ENCODE assay signal across 8 cellular contexts in the genomic region with DNA sequence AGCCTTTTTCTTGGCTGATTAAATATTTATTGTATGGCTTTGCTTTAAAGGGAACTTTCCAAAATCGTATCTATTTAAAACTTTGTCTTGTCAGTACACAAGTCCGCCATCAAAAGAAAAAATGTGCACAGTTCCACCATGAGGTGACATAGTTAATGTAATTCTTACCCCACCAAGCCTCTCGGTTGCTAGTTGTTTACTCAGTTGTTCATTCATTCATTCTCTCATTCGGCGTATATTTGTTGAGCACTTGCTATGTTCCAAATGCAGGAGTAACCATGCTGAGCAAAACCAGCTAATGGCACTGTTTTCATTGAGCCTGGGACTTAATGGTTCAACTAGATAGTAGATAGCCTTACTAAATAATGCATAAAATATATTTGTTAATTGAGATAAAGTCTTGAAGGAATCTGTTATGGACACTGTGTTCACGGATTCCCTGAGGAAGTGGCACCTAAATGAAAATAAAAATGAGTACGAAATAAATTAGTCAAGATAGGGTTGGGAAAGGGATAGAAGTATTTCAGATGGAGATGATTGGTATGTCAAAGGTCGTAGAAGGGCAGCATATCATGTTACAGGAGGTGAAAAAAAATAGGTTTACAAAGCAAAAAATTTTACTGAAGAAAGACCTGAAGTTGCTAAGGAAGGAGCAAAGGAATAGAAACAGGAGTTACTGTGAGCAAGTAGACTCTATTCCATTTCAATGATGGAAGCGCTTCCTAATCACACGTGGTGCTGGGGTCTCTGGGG. TPM values are rescaled to one million over a fixed set of nuclear protein-coding genes. Genes with fewer than 3 reads are reported as not detected.
DNase-seq lines count a peak whose midpoint lies in the region; ATAC-seq and TF ChIP-seq lines count a peak whose summit lies in the region.

No MANE protein-coding gene starts in this region.

- DNase-seq in H7: no peak
- DNase-seq in T-helper 17 cell: no peak
- DNase-seq in foreskin keratinocyte: no peak
- DNase-seq in activated gamma-delta T cell treated with Interleukin-2 at 50 U/mL for 16 hours: no peak
- DNase-seq in AG20443 (ENCODE audit: low spot score): no peak

- H3K36me3 ChIP-seq in H7 (replicated peaks; ENCODE audit: control insufficient read depth, insufficient read depth, low read length): no peaks in the 10 kb centered on the region
- no peaks in the 10 kb centered on the region for H3K36me3 ChIP-seq in skeletal muscle tissue (ENCODE audit: control insufficient read depth in 3 of 3, insufficient read depth in 3 of 3, low read length in 3 of 3)

- H3K9me3 ChIP-seq in T-helper 17 cell (ENCODE audit: control insufficient read depth, low read length, poor library complexity, severe bottlenecking): no peaks in the 10 kb centered on the region
- no peaks in the 10 kb centered on the region for H3K9me3 ChIP-seq in skeletal muscle tissue (ENCODE audit: control insufficient read depth in 3 of 3, low read length in 3 of 3)

- H3K4me1 ChIP-seq in foreskin keratinocyte (peaks cover 20% of the 10 kb centered on the region), skeletal muscle tissue (ENCODE audit: control insufficient read depth in 3 of 3, insufficient read depth in 3 of 3, low read length in 3 of 3) (peaks cover 20 to 26% (median 20%) of the 10 kb centered on the region in 3 donors)

- no peaks in the 10 kb centered on the region for H3K27me3 Mint-ChIP-seq in T-helper 17 cell

- H3K36me3 Mint-ChIP-seq in T-helper 17 cell (ENCODE audit: low read depth): peaks cover 3% of the 10 kb centered on the region

- H3K4me3 Mint-ChIP-seq in T-helper 17 cell: peak overlapping the region; percentile 93

- no peak for TF ChIP-seq CTCF in foreskin keratinocyte (conservative IDR thresholded peaks at IDR 0.05)

- peaks cover 33% of the 10 kb centered on the region for H3K4me1 Mint-ChIP-seq in T-helper 17 cell

- H3K4me3 ChIP-seq in H7 (ENCODE audit: insufficient read depth, low read depth, low read length) (peak overlapping the region; percentile 92), skeletal muscle tissue (ENCODE audit: low read length in 3 of 3) (peak overlapping the region; percentile 99 to 100 (median 100))

- peak overlapping the region; percentile 89 to 95 (median 95) for H3K9ac ChIP-seq in skeletal muscle tissue (ENCODE audit: low read depth in 1 of 3, low read length in 3 of 3)

- no peak for ATAC-seq in T-helper 17 cell
- ATAC-seq in foreskin keratinocyte: no peak
- no peak for ATAC-seq in HG03196 (IDR thresholded peaks at IDR 0.05; ENCODE audit: unreplicated experiment)
- no peak for ATAC-seq in HG03175 (IDR thresholded peaks at IDR 0.05; ENCODE audit: unreplicated experiment)

- H3K27me3 ChIP-seq in H7 (ENCODE audit: control insufficient read depth, insufficient read depth, low read length): no peaks in the 10 kb centered on the region
- H3K27me3 ChIP-seq in foreskin keratinocyte: no peaks in the 10 kb centered on the region
- no peaks in the 10 kb centered on the region for H3K27me3 ChIP-seq in skeletal muscle tissue (ENCODE audit: control insufficient read depth in 3 of 3, insufficient read depth in 3 of 3, low read length in 3 of 3)

- peak overlapping the region; percentile 11 for H3K27ac Mint-ChIP-seq in T-helper 17 cell

- H3K27ac ChIP-seq in foreskin keratinocyte (peak overlapping the region; percentile 59), skeletal muscle tissue (ENCODE audit: low read depth, low read length) (no peak overlapping the region)

RNA-seq across cellular contexts. Expression of a gene that starts 1.5 kb away (rescaled TPM):
- total RNA-seq in H7 (2014; rRNA removed; shearing (Covaris generic)): 18.6 and 22.9 TPM in 2 replicates
- 10 to 100 TPM; 12.1 to 13.0 TPM for total RNA-seq in T-helper 17 cell
- 19.3 and 23.2 TPM in 2 replicates for total RNA-seq in foreskin keratinocyte
- 9.5 and 9.7 TPM in 2 replicates for polyA plus RNA-seq in foreskin keratinocyte
- total RNA-seq in skeletal muscle tissue: 13.6 TPM

RNA-seq across cellular contexts. Expression of a gene that starts 17.3 kb away (rescaled TPM):
- 71.9 and 82.8 TPM in 2 replicates for total RNA-seq in H7 (2014; rRNA removed; shearing (Covaris generic))
- total RNA-seq in T-helper 17 cell (10 to 100 TPM; 26.2 to 34.6 TPM), foreskin keratinocyte (40.6 and 51.1 TPM in 2 replicates), skeletal muscle tissue (26.1 TPM)
- polyA plus RNA-seq in foreskin keratinocyte: 62.7 and 83.3 TPM in 2 replicates

RNA-seq across cellular contexts. Expression of a gene that starts 48.5 kb away (rescaled TPM):
- total RNA-seq in H7 (2014; rRNA removed; shearing (Covaris generic)): 2.2 and 2.5 TPM in 2 replicates
- 10 to 100 TPM; 10.6 to 11.5 TPM for total RNA-seq in T-helper 17 cell
- total RNA-seq in foreskin keratinocyte: 3.8 and 4.3 TPM in 2 replicates
- polyA plus RNA-seq in foreskin keratinocyte: 3.6 and 4.5 TPM in 2 replicates
- 2.1 TPM for total RNA-seq in skeletal muscle tissue
